ENCODE assay signal across 17 cellular contexts in the genomic region with DNA sequence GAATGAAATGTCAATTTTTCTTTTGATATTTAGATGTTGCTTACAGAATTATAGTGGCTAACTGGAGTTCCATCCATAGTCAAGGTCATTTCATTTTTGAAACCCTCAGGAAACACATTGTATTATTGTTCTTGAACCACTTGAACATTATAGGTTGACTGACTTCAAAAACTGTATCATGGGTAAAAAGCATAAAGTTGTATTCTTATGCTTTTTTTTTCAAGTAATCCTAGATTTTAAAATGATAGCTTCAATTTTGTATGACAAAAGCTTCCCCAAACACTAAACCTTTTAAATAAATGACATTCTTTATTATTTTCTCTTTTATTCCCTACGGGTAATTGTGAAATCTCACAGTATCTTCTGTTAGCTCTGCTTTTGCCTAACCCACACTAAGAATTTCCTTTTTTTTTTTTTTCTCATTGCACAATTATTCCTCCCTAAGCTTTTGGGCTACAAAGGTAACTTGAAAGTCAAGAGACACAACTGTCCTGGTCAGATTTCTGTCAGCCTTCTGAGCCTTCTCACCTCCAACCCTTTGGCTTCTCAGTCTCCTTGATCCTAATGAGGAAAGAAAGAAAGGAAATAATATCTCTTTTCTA.
DNase-seq lines count a peak whose midpoint lies in the region; FAIRE-seq and TF ChIP-seq lines count a peak whose summit lies in the region.
"Had no signal": no experiment of that assay in that cellular context is flagged by ENCODE, and none has a peak within 500 bp of the region (broad histone marks: within the 10 kb centered on the region; RNA-seq: fewer than 3 reads in every experiment).

No MANE protein-coding gene starts in this region.

- TF ChIP-seq CTCF in fibroblast of mammary gland (conservative IDR thresholded peaks at IDR 0.05; ENCODE audit: control insufficient read depth, insufficient read depth, low read depth, low read length) = no peak

- in situ Hi-C loops in HAP-1 (cut with MboI; ENCODE audit: low sequenced_read_pairs) = no loop called here

- FAIRE-seq in RCC 7860 (lab: Jason Lieb, UNC) = no peak
- FAIRE-seq: A204.1, D721Med, GM12892, GM18507, HTR-8/SVneo had no signal

- no peaks in the 10 kb centered on the region for H3K36me3 ChIP-seq in ACC112 (ENCODE audit: insufficient read depth, low read length)
- no peaks in the 10 kb centered on the region for H3K36me3 ChIP-seq in HAP-1 (replicated peaks)
- no peaks in the 10 kb centered on the region for H3K36me3 ChIP-seq in subcutaneous abdominal adipose tissue (ENCODE audit: control insufficient read depth in 5 of 5, insufficient read depth in 5 of 5, low read length in 5 of 5)

- no peaks in the 10 kb centered on the region for H3K79me2 ChIP-seq in ACC112 (ENCODE audit: control insufficient read depth, insufficient read depth, low read length, unreplicated experiment)

- H3K9me3 ChIP-seq in HAP-1 (no peaks in the 10 kb centered on the region), subcutaneous abdominal adipose tissue (ENCODE audit: control insufficient read depth in 5 of 5, low read length in 5 of 5) (no peaks in the 10 kb centered on the region)
- H3K9me3 ChIP-seq: Caco-2 had no signal

- no peaks in the 10 kb centered on the region for H3K27me3 ChIP-seq in ACC112 (ENCODE audit: insufficient read depth, low read length)
- no peaks in the 10 kb centered on the region for H3K27me3 ChIP-seq in HAP-1 (ENCODE audit: low read depth)
- H3K27me3 ChIP-seq in subcutaneous abdominal adipose tissue (ENCODE audit: control insufficient read depth in 5 of 5, insufficient read depth in 4 of 5, low read length in 5 of 5) = no peaks in the 10 kb centered on the region

- H2AFZ ChIP-seq in ACC112 (ENCODE audit: low read length, unreplicated experiment) = no peak overlapping the region

- peaks cover 38% of the 10 kb centered on the region for H3K4me1 ChIP-seq in ACC112 (ENCODE audit: control insufficient read depth, insufficient read depth, low read length, unreplicated experiment)
- H3K4me1 ChIP-seq in HAP-1 = peaks cover 46% of the 10 kb centered on the region
- peaks cover 6 to 56% (median 31%) of the 10 kb centered on the region in 5 donors for H3K4me1 ChIP-seq in subcutaneous abdominal adipose tissue (ENCODE audit: control insufficient read depth in 5 of 5, insufficient read depth in 5 of 5, low read length in 5 of 5)
- H3K4me1 ChIP-seq: Caco-2 had no signal

- H3K27ac ChIP-seq in ACC112 (ENCODE audit: low read depth, low read length) (peak overlapping the region; percentile 24), subcutaneous abdominal adipose tissue (ENCODE audit: low read depth, low read length) (peak overlapping the region; percentile 82)
- H3K27ac ChIP-seq: C4-2B had no signal

- H3K4me3 ChIP-seq in ACC112 (ENCODE audit: low read depth, low read length) = no peak overlapping the region
- no peak overlapping the region for H3K4me3 ChIP-seq in HAP-1
- no peak overlapping the region for H3K4me3 ChIP-seq in fibroblast of mammary gland (ENCODE audit: control insufficient read depth, low read depth, low read length)
- no peak overlapping the region for H3K4me3 ChIP-seq in subcutaneous abdominal adipose tissue (ENCODE audit: low read depth in 1 of 5, low read length in 5 of 5)

- no peak overlapping the region for H3K9ac ChIP-seq in subcutaneous abdominal adipose tissue (ENCODE audit: low read length in 5 of 5)

- DNase-seq in HAP-1 (ENCODE audit: low spot score in 2 of 2) = peak; percentile 18 to 95
- peak; percentile 30 for DNase-seq in fibroblast of mammary gland (ENCODE audit: low read depth)
- no peak for DNase-seq in RCC 7860 (ENCODE audit: low spot score)
- no peak for DNase-seq in NCI-H510A treated with DMSO at 0.1 percent for 48 hours (lab: John Stamatoyannopoulos, UW)
- DNase-seq: AML-193; Caco-2; CD4-positive, alpha-beta T cell; GOT3; H7 had no signal

Comparison
In these comparisons a context has a peak if more than half of its experiments do, and no peak if none do; other contexts are left out.
1. DNase-seq: peak in HAP-1 (2 of 2) and fibroblast of mammary gland (single experiment); none in RCC 7860 (single experiment) and NCI-H510A treated with DMSO at 0.1 percent for 48 hours (single experiment).